In genomic region chr11:26297179-26297970, GRCh38 we compare ENCODE assay signal across 8 cellular contexts. TPM values are rescaled to one million over a fixed set of nuclear protein-coding genes. Genes with fewer than 3 reads are reported as not detected.
DNase-seq lines count a peak whose midpoint lies in the region; ATAC-seq, FAIRE-seq and TF ChIP-seq lines count a peak whose summit lies in the region.

No MANE protein-coding gene starts in this region.

- 8% methylated on average over 5 of the region's 5 CpGs for WGBS in pancreas, 2 donors

- H3K27ac ChIP-seq in fibroblast of lung (ENCODE audit: insufficient read depth, low read length), result no peak overlapping the region
- H3K27ac ChIP-seq in pancreas, result no peak overlapping the region

- ATAC-seq in GM21723 (IDR thresholded peaks at IDR 0.05; ENCODE audit: unreplicated experiment) (peak; percentile 89), pancreas (peak; percentile 67 to 93 (median 90)), HG02571 (IDR thresholded peaks at IDR 0.05; ENCODE audit: unreplicated experiment) (no peak)

- H3K36me3 ChIP-seq in fibroblast of lung (ENCODE audit: control insufficient read depth, insufficient read depth, low read length), result no peaks in the 10 kb centered on the region
- no peaks in the 10 kb centered on the region for H3K36me3 ChIP-seq in pancreas

- no peak overlapping the region for H3K9ac ChIP-seq in fibroblast of lung (ENCODE audit: insufficient read depth, low read length)

- DNase-seq in Kasumi-1 (lab: John Stamatoyannopoulos, UW) (peak; percentile 58 to 67), RKO (ENCODE audit: low spot score) (peak; percentile 85), fibroblast of lung (ENCODE audit: low read depth in 2 of 2) (peak; percentile 84 to 91), pancreas (peak in 1 of 6 donors; percentile 16)
- no peak for DNase-seq in stimulated activated CD4-positive, alpha-beta T cell treated with anti-CD3 and anti-CD28 coated beads, Interleukin-2, amount 100 ng/mL, for 48 hours

- TF ChIP-seq CTCF in fibroblast of lung (conservative IDR thresholded peaks at IDR 0.05 in 1 of 2, IDR thresholded peaks at IDR 0.05 in 1 of 2; ENCODE audit: low read depth in 1 of 2, low read length in 2 of 2), result peak; percentile 63 to 65
- peak in 3 of 4 donors; percentile 33 to 58 (median 41) for TF ChIP-seq CTCF in pancreas (IDR thresholded peaks at IDR 0.05)

- H3K4me1 ChIP-seq in fibroblast of lung (ENCODE audit: control insufficient read depth, extremely low read depth, insufficient read depth, low read length) (no peaks in the 10 kb centered on the region), pancreas (no peaks in the 10 kb centered on the region)

- H2AFZ ChIP-seq in fibroblast of lung (ENCODE audit: low read length), result no peak overlapping the region

- H4K20me1 ChIP-seq in fibroblast of lung (ENCODE audit: control insufficient read depth, extremely low read depth, insufficient read depth, low read length), result no peaks in the 10 kb centered on the region

- H3K27me3 ChIP-seq in fibroblast of lung (ENCODE audit: control insufficient read depth, insufficient read depth, low read length) (no peaks in the 10 kb centered on the region), pancreas (no peaks in the 10 kb centered on the region)

- H3K4me3 ChIP-seq in fibroblast of lung (replicated peaks in 1 of 4; ENCODE audit: control extremely low read depth in 1 of 4, insufficient read depth in 1 of 4, low read depth in 3 of 4, low read length in 4 of 4), result no peak overlapping the region
- no peak overlapping the region for H3K4me3 ChIP-seq in pancreas

- intact Hi-C loops in pancreas (cut with DNase I), result loop anchor here in 1 of 3 donors (10.0 kb wide), 1 partner anchor 347 kb away; no protein-coding TSS in a partner anchor

- no peaks in the 10 kb centered on the region for H3K79me2 ChIP-seq in fibroblast of lung (ENCODE audit: control insufficient read depth, insufficient read depth, low read length)

- FAIRE-seq in G401.6 (lab: Jason Lieb, UNC) (peak; percentile 49), pancreas (lab: Jason Lieb, UNC) (peak; percentile 34)

- H3K4me2 ChIP-seq in fibroblast of lung (ENCODE audit: extremely low read depth, insufficient read depth, low read length), result no peak overlapping the region

- no peaks in the 10 kb centered on the region for H3K9me3 ChIP-seq in fibroblast of lung (ENCODE audit: control insufficient read depth, insufficient read depth, low read depth, low read length)
- H3K9me3 ChIP-seq in pancreas, result no peaks in the 10 kb centered on the region

RNA-seq across cellular contexts. Expression of gene ANO3, which starts 34.6 kb away (rescaled TPM):
- total RNA-seq in fibroblast of lung, result 1.0 and 5.1 TPM in 2 replicates
- 0.25 and 2.2 TPM in 2 replicates for polyA plus RNA-seq in fibroblast of lung
- polyA plus RNA-seq in fibroblast of lung (2012), result 0.14 and 1.3 TPM in 2 replicates
- 0.27 and 0.59 TPM in 2 replicates for polyA minus RNA-seq in fibroblast of lung (ENCODE audit: low replicate concordance)
- 1 to 10 TPM in 1 of 6 donors, under 1 TPM in 5; 0.06 to 1.1 (median 0.76) TPM for total RNA-seq in pancreas
- polyA plus RNA-seq in pancreas, result under 1 TPM; 0.19 to 0.49 TPM

Comparison
In these comparisons a context has a peak if more than half of its experiments do, and no peak if none do; other contexts are left out.
1. DNase-seq: peak in Kasumi-1 (2 of 2), RKO (single experiment) and fibroblast of lung (2 of 2); none in stimulated activated CD4-positive, alpha-beta T cell treated with anti-CD3 and anti-CD28 coated beads, Interleukin-2, amount 100 ng/mL, for 48 hours (0 of 2).